ENCODE assay signal across 17 cellular contexts in genomic region chr13:20350380-20350763, GRCh38.
"Had no signal": no experiment of that assay in that cellular context is flagged by ENCODE, and none has a peak within 500 bp of the region (broad histone marks: within the 10 kb centered on the region; RNA-seq: fewer than 3 reads in every experiment).

No MANE protein-coding gene starts in this region.

- H3K27me3 Mint-ChIP-seq: progenitor cell of endocrine pancreas had no signal

- H3K4me3 Mint-ChIP-seq: effector memory CD8-positive, alpha-beta T cell; mesothelial cell of epicardium; natural killer cell; neural crest cell had no signal

- H3K27me3 ChIP-seq: heart left ventricle, ovary, upper lobe of left lung, uterus had no signal

- H3K27ac Mint-ChIP-seq: effector memory CD8-positive, alpha-beta T cell; natural killer cell; progenitor cell of endocrine pancreas had no signal

- H3K27ac ChIP-seq: heart left ventricle, ovary, upper lobe of left lung, uterus had no signal

- H3K36me3 Mint-ChIP-seq: natural killer cell had no signal

- H3K36me3 ChIP-seq: heart left ventricle, ovary, upper lobe of left lung, uterus had no signal

- H3K4me1 ChIP-seq: heart left ventricle, uterus had no signal

- ATAC-seq: effector memory CD8-positive, alpha-beta T cell; heart left ventricle; right cardiac atrium had no signal

- H3K4me3 ChIP-seq: heart left ventricle, ovary, upper lobe of left lung, uterus had no signal

- DNase-seq: effector memory CD8-positive, alpha-beta T cell; erythroblast; heart left ventricle; hippocampal formation; kidney glomerular epithelial cell; natural killer cell; nucleus accumbens; ovary; small intestine; stimulated activated CD4-positive, alpha-beta T cell treated with anti-CD3 and anti-CD28 coated beads, Interleukin-12 subunit alpha, Interleukin-12 subunit beta, amount 100 ng/mL, for 4 hours; stimulated activated naive CD4-positive, alpha-beta T cell treated with Interleukin-2 at 50 U/mL for 16 hours; uterus had no signal

- H3K9me3 Mint-ChIP-seq: effector memory CD8-positive, alpha-beta T cell; mesothelial cell of epicardium; natural killer cell; neural crest cell had no signal

- H3K9me3 ChIP-seq: heart left ventricle, ovary, upper lobe of left lung, uterus had no signal
